In genomic region chr2:230067990-230068657, GRCh38 we compare ENCODE assay signal across 1 cellular context.
TF ChIP-seq lines count a peak whose summit lies in the region.

No MANE protein-coding gene starts in this region.

TF ChIP-seq in HEK293, 187 proteins besides CTCF, POLR2A, EP300 and RAD21 (continued from another document):
- TF ChIP-seq ZNF18 (tag by site-specific recombination; IDR thresholded peaks at IDR 0.05), result no peak
- TF ChIP-seq ZNF510 (tag by site-specific recombination; IDR thresholded peaks at IDR 0.05; ENCODE audit: insufficient replicate concordance), result no peak
- no peak for TF ChIP-seq REPIN1 (tag by site-specific recombination; IDR thresholded peaks at IDR 0.05; ENCODE audit: low read depth)
- TF ChIP-seq ZNF394 (tag by site-specific recombination; IDR thresholded peaks at IDR 0.05; ENCODE audit: borderline replicate concordance), result peak; percentile 51
- 0 out of 2 replicates have a peak, but pooled peaks have one; percentile 19 for TF ChIP-seq ZNF561 (tag by site-specific recombination; IDR thresholded peaks at IDR 0.05; ENCODE audit: borderline replicate concordance)
- no peak for TF ChIP-seq ZBTB44 (tag by site-specific recombination; IDR thresholded peaks at IDR 0.05)
- TF ChIP-seq ZBTB20 (tag by site-specific recombination; IDR thresholded peaks at IDR 0.05), result peak; percentile 96
- no peak for TF ChIP-seq ZNF132 (tag by site-specific recombination; IDR thresholded peaks at IDR 0.05; ENCODE audit: borderline replicate concordance)
- peak; percentile 90 for TF ChIP-seq HIC1 (tag by site-specific recombination; IDR thresholded peaks at IDR 0.05)
- TF ChIP-seq IKZF3 (tag by site-specific recombination; IDR thresholded peaks at IDR 0.05), result no peak
- TF ChIP-seq ZNF335 (tag by site-specific recombination; conservative IDR thresholded peaks at IDR 0.05), result peak; percentile 40
- TF ChIP-seq RBAK (tag by site-specific recombination; IDR thresholded peaks at IDR 0.05), result no peak
- 0 out of 2 replicates have a peak, but pooled peaks have one; percentile 7 for TF ChIP-seq ZEB2 (tag by site-specific recombination; IDR thresholded peaks at IDR 0.05)
- no peak for TF ChIP-seq KLF16 (tag by site-specific recombination; IDR thresholded peaks at IDR 0.05)
- peak; percentile 51; the same call in 1 of the 2 replicates for TF ChIP-seq ZBTB48 (tag by site-specific recombination; IDR thresholded peaks at IDR 0.05)
- peak; percentile 73 for TF ChIP-seq PATZ1 (tag by site-specific recombination; IDR thresholded peaks at IDR 0.05)
